Comparison of ENCODE assay signal across 1 cellular context in the genomic region with DNA sequence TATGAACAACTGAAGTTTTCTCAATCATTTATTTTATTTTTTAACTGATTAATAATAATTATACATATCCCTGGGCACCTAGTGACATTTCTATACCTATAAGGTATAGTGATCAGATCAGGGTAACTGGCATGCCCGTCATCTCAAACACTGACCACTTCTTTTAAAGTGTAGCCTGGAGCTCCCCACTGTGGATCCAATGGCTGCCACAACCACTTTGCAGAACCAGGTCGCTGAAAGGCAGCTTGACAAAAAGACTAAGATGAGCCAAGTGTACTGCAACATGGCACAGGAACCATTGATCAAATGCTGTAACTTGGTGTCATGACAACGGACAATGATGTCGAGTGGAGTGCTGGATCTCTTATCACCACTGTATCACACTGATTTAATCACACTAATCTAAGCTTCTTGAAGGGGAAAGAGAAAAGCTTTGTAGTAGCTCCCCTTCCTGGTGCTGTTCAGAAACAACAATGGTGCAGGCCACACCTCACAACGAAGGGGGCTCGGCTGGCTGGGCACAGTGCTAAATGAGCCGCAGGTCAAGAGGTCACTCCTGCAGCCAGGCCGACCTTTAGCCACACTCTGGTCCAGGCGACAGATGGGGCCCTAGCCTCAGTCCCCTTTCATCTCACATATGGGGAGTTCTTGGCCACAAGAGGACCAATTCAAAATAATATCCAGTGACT.
TF ChIP-seq lines count a peak whose summit lies in the region.

No MANE protein-coding gene starts in this region.

TF ChIP-seq in HepG2, 621 proteins besides CTCF, POLR2A, EP300 and RAD21 (continued from another document and continues in another):
- TF ChIP-seq, protein P1, sequence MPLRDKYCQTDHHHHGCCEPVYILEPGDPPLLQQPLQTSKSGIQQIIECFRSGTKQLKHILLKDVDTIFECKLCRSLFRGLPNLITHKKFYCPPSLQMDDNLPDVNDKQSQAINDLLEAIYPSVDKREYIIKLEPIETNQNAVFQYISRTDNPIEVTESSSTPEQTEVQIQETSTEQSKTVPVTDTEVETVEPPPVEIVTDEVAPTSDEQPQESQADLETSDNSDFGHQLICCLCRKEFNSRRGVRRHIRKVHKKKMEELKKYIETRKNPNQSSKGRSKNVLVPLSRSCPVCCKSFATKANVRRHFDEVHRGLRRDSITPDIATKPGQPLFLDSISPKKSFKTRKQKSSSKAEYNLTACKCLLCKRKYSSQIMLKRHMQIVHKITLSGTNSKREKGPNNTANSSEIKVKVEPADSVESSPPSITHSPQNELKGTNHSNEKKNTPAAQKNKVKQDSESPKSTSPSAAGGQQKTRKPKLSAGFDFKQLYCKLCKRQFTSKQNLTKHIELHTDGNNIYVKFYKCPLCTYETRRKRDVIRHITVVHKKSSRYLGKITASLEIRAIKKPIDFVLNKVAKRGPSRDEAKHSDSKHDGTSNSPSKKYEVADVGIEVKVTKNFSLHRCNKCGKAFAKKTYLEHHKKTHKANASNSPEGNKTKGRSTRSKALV (CRISPR knock-in tag; IDR thresholded peaks at IDR 0.05): no peak
- TF ChIP-seq KDM5A (IDR thresholded peaks at IDR 0.05; ENCODE audit: borderline replicate concordance, low read length) (no peak), ZC3H4 (CRISPR knock-in tag; IDR thresholded peaks at IDR 0.05; ENCODE audit: borderline replicate concordance) (no peak), ZNF564 (CRISPR knock-in tag; IDR thresholded peaks at IDR 0.05) (no peak), FLYWCH1 (CRISPR knock-in tag; IDR thresholded peaks at IDR 0.05) (no peak), NKX3-1 (CRISPR knock-in tag; IDR thresholded peaks at IDR 0.05) (no peak), HMG20B (CRISPR knock-in tag; conservative IDR thresholded peaks at IDR 0.05) (no peak), HDAC2 (CRISPR knock-in tag; IDR thresholded peaks at IDR 0.05) (peak; percentile 32; the same call in 1 of the 2 replicates), KLF11 (CRISPR knock-in tag; IDR thresholded peaks at IDR 0.05) (no peak), PRDM4 (CRISPR knock-in tag; IDR thresholded peaks at IDR 0.05; ENCODE audit: borderline replicate concordance) (no peak), NR2F1 (CRISPR knock-in tag; IDR thresholded peaks at IDR 0.05) (peak; percentile 91 to 95), TEAD3 (CRISPR knock-in tag; optimal IDR thresholded peaks at IDR 0.05; ENCODE audit: borderline replicate concordance) (peak; percentile 17), ZNF546 (CRISPR knock-in tag; conservative IDR thresholded peaks at IDR 0.05) (no peak), HOXD1 (CRISPR knock-in tag; IDR thresholded peaks at IDR 0.05) (no peak), ZNF331 (CRISPR knock-in tag; IDR thresholded peaks at IDR 0.05) (peak; percentile 61; the same call in 1 of the 2 replicates), ZNF367 (CRISPR knock-in tag; IDR thresholded peaks at IDR 0.05; ENCODE audit: borderline replicate concordance) (no peak), ZNF274 (CRISPR knock-in tag; IDR thresholded peaks at IDR 0.05) (no peak), LCORL (IDR thresholded peaks at IDR 0.05) (no peak), LCORL (CRISPR knock-in tag; IDR thresholded peaks at IDR 0.05) (0 out of 2 replicates have a peak, but pooled peaks have one; percentile 19), ARID3A (IDR thresholded peaks at IDR 0.05; ENCODE audit: low read depth, low read length) (0 out of 2 replicates have a peak, but pooled peaks have one; percentile 8), CCAR2 (optimal IDR thresholded peaks at IDR 0.05; ENCODE audit: low read depth, low read length) (no peak), HNF4A (CRISPR knock-in tag; IDR thresholded peaks at IDR 0.05) (peak; percentile 82), ZSCAN25 (CRISPR knock-in tag; IDR thresholded peaks at IDR 0.05) (no peak), SALL1 (CRISPR knock-in tag; IDR thresholded peaks at IDR 0.05) (peak; percentile 59), ZNF646 (CRISPR knock-in tag; IDR thresholded peaks at IDR 0.05) (no peak), ZNF34 (CRISPR knock-in tag; IDR thresholded peaks at IDR 0.05; ENCODE audit: borderline replicate concordance) (no peak), AGO2 (optimal IDR thresholded peaks at IDR 0.05; ENCODE audit: low read depth, low read length) (no peak)
- TF ChIP-seq, protein P2, sequence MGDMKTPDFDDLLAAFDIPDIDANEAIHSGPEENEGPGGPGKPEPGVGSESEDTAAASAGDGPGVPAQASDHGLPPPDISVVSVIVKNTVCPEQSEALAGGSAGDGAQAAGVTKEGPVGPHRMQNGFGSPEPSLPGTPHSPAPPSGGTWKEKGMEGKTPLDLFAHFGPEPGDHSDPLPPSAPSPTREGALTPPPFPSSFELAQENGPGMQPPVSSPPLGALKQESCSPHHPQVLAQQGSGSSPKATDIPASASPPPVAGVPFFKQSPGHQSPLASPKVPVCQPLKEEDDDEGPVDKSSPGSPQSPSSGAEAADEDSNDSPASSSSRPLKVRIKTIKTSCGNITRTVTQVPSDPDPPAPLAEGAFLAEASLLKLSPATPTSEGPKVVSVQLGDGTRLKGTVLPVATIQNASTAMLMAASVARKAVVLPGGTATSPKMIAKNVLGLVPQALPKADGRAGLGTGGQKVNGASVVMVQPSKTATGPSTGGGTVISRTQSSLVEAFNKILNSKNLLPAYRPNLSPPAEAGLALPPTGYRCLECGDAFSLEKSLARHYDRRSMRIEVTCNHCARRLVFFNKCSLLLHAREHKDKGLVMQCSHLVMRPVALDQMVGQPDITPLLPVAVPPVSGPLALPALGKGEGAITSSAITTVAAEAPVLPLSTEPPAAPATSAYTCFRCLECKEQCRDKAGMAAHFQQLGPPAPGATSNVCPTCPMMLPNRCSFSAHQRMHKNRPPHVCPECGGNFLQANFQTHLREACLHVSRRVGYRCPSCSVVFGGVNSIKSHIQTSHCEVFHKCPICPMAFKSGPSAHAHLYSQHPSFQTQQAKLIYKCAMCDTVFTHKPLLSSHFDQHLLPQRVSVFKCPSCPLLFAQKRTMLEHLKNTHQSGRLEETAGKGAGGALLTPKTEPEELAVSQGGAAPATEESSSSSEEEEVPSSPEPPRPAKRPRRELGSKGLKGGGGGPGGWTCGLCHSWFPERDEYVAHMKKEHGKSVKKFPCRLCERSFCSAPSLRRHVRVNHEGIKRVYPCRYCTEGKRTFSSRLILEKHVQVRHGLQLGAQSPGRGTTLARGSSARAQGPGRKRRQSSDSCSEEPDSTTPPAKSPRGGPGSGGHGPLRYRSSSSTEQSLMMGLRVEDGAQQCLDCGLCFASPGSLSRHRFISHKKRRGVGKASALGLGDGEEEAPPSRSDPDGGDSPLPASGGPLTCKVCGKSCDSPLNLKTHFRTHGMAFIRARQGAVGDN (CRISPR knock-in tag; IDR thresholded peaks at IDR 0.05): peak; percentile 75
- TF ChIP-seq, protein P3, sequence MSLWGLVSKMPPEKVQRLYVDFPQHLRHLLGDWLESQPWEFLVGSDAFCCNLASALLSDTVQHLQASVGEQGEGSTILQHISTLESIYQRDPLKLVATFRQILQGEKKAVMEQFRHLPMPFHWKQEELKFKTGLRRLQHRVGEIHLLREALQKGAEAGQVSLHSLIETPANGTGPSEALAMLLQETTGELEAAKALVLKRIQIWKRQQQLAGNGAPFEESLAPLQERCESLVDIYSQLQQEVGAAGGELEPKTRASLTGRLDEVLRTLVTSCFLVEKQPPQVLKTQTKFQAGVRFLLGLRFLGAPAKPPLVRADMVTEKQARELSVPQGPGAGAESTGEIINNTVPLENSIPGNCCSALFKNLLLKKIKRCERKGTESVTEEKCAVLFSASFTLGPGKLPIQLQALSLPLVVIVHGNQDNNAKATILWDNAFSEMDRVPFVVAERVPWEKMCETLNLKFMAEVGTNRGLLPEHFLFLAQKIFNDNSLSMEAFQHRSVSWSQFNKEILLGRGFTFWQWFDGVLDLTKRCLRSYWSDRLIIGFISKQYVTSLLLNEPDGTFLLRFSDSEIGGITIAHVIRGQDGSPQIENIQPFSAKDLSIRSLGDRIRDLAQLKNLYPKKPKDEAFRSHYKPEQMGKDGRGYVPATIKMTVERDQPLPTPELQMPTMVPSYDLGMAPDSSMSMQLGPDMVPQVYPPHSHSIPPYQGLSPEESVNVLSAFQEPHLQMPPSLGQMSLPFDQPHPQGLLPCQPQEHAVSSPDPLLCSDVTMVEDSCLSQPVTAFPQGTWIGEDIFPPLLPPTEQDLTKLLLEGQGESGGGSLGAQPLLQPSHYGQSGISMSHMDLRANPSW (CRISPR knock-in tag; IDR thresholded peaks at IDR 0.05; ENCODE audit: borderline replicate concordance): no peak
- TF ChIP-seq, protein P4, sequence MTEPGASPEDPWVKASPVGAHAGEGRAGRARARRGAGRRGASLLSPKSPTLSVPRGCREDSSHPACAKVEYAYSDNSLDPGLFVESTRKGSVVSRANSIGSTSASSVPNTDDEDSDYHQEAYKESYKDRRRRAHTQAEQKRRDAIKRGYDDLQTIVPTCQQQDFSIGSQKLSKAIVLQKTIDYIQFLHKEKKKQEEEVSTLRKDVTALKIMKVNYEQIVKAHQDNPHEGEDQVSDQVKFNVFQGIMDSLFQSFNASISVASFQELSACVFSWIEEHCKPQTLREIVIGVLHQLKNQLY (CRISPR knock-in tag; IDR thresholded peaks at IDR 0.05): 0 out of 2 replicates have a peak, but pooled peaks have one; percentile 23
- TF ChIP-seq, protein P5, sequence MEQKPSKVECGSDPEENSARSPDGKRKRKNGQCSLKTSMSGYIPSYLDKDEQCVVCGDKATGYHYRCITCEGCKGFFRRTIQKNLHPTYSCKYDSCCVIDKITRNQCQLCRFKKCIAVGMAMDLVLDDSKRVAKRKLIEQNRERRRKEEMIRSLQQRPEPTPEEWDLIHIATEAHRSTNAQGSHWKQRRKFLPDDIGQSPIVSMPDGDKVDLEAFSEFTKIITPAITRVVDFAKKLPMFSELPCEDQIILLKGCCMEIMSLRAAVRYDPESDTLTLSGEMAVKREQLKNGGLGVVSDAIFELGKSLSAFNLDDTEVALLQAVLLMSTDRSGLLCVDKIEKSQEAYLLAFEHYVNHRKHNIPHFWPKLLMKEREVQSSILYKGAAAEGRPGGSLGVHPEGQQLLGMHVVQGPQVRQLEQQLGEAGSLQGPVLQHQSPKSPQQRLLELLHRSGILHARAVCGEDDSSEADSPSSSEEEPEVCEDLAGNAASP (CRISPR knock-in tag; IDR thresholded peaks at IDR 0.05; ENCODE audit: borderline replicate concordance): no peak
